ENCODE assay signal across 8 cellular contexts in genomic region chr20:2839732-2840137, GRCh38. TPM values are rescaled to one million over a fixed set of nuclear protein-coding genes. Genes with fewer than 3 reads are reported as not detected.
DNase-seq lines count a peak whose midpoint lies in the region; ATAC-seq and TF ChIP-seq lines count a peak whose summit lies in the region.

No MANE protein-coding gene starts in this region.

- H3K27me3 Mint-ChIP-seq in natural killer cell treated with Interleukin-12 subunit alpha and Interleukin-12 subunit beta and Interleukin-15 and Interleukin-18, amount 100 ng/mL, for 72 hours: no peaks in the 10 kb centered on the region

- ATAC-seq in natural killer cell treated with Interleukin-12 subunit alpha and Interleukin-12 subunit beta and Interleukin-15 and Interleukin-18, amount 100 ng/mL, for 72 hours: no peak
- no peak for ATAC-seq in HG03342 (IDR thresholded peaks at IDR 0.05; ENCODE audit: unreplicated experiment)

- peak overlapping the region; percentile 91 for H3K4me3 Mint-ChIP-seq in natural killer cell treated with Interleukin-12 subunit alpha and Interleukin-12 subunit beta and Interleukin-15 and Interleukin-18, amount 100 ng/mL, for 72 hours

- H3K4me3 ChIP-seq in AG10803 (ENCODE audit: low read length): peak overlapping the region; percentile 92
- peak overlapping the region; percentile 69 for H3K4me3 ChIP-seq in Jurkat, Clone E6-1 (ENCODE audit: low read length)
- H3K4me3 ChIP-seq in dorsolateral prefrontal cortex: peak overlapping the region; percentile 70 to 99 (median 94)

- no peak for TF ChIP-seq CTCF in AG10803 (conservative IDR thresholded peaks at IDR 0.05; ENCODE audit: low read length)
- TF ChIP-seq CTCF in dorsolateral prefrontal cortex (IDR thresholded peaks at IDR 0.05 in 54 of 56, conservative IDR thresholded peaks at IDR 0.05 in 2 of 56; ENCODE audit: low read depth in 1 of 56, partially characterized antibody in 56 of 56): no peak

- H3K36me3 Mint-ChIP-seq in natural killer cell treated with Interleukin-12 subunit alpha and Interleukin-12 subunit beta and Interleukin-15 and Interleukin-18, amount 100 ng/mL, for 72 hours: peaks cover 27% of the 10 kb centered on the region

- no peaks in the 10 kb centered on the region for H3K9me3 Mint-ChIP-seq in natural killer cell treated with Interleukin-12 subunit alpha and Interleukin-12 subunit beta and Interleukin-15 and Interleukin-18, amount 100 ng/mL, for 72 hours

- peak overlapping the region in 48 of 59 donors; percentile 55 to 96 (median 89) for H3K27ac ChIP-seq in dorsolateral prefrontal cortex

- no peaks in the 10 kb centered on the region for H3K27me3 ChIP-seq in dorsolateral prefrontal cortex

- H3K27ac Mint-ChIP-seq in natural killer cell treated with Interleukin-12 subunit alpha and Interleukin-12 subunit beta and Interleukin-15 and Interleukin-18, amount 100 ng/mL, for 72 hours: peak overlapping the region; percentile 81 to 92

- peaks cover 30 to 49% of the 10 kb centered on the region in 2 donors for H3K4me1 Mint-ChIP-seq in natural killer cell treated with Interleukin-12 subunit alpha and Interleukin-12 subunit beta and Interleukin-15 and Interleukin-18, amount 100 ng/mL, for 72 hours (ENCODE audit: low read depth in 2 of 2)

- intact Hi-C loops in dorsolateral prefrontal cortex (cut with DNase I): loop anchor here (2.0 to 10.0 kb wide), 3 partner anchors 33 to 147 kb away; partner anchors contain the start of genes EBF4 (in 2 of the 2) and PTPRA (in 1 of the 2)

- DNase-seq in AG10803 (ENCODE audit: low read depth) (no peak), dorsolateral prefrontal cortex (no peak), HPDE6-E6E7 (ENCODE audit: extremely low spot score) (no peak), NCI-H2196 (lab: John Stamatoyannopoulos, UW; ENCODE audit: unreplicated experiment) (no peak), NCI-H1694 (lab: John Stamatoyannopoulos, UW) (no peak)
- no peak for DNase-seq in Jurkat, Clone E6-1 (ENCODE audit: low read depth, low spot score)
- no peak for DNase-seq in natural killer cell treated with Interleukin-12 subunit alpha and Interleukin-12 subunit beta and Interleukin-15 and Interleukin-18, amount 100 ng/mL, for 72 hours (ENCODE audit: low spot score)

RNA-seq across cellular contexts. Expression of gene PCED1A, which starts 0.7 kb away (rescaled TPM):
- 45.4 TPM for polyA plus RNA-seq in Jurkat, Clone E6-1 (2012; ENCODE audit: insufficient read depth, insufficient read length)
- total RNA-seq in dorsolateral prefrontal cortex: 10 to 100 TPM; 27.4 to 60.4 (median 43.4) TPM
- total RNA-seq in natural killer cell treated with Interleukin-12 subunit alpha and Interleukin-12 subunit beta and Interleukin-15 and Interleukin-18, amount 100 ng/mL, for 72 hours: 10 to 100 TPM; 53.8 to 62.6 TPM

RNA-seq across cellular contexts. Expression of gene VPS16, which starts 0.8 kb away (rescaled TPM):
- polyA plus RNA-seq in Jurkat, Clone E6-1 (2012; ENCODE audit: insufficient read depth, insufficient read length): 65.6 TPM
- 10 to 100 TPM; 39.8 to 69.6 (median 52.0) TPM for total RNA-seq in dorsolateral prefrontal cortex
- total RNA-seq in natural killer cell treated with Interleukin-12 subunit alpha and Interleukin-12 subunit beta and Interleukin-15 and Interleukin-18, amount 100 ng/mL, for 72 hours: 100 to 1,000 TPM in 1 of 2 donors, 10 to 100 TPM in 1; 88.0 to 101 TPM

RNA-seq across cellular contexts. Expression of gene TMEM239, which starts 23.6 kb away (rescaled TPM):
- not detected for polyA plus RNA-seq in Jurkat, Clone E6-1 (2012; ENCODE audit: insufficient read depth, insufficient read length)
- not detected for total RNA-seq in dorsolateral prefrontal cortex
- total RNA-seq in natural killer cell treated with Interleukin-12 subunit alpha and Interleukin-12 subunit beta and Interleukin-15 and Interleukin-18, amount 100 ng/mL, for 72 hours: not detected

RNA-seq across cellular contexts. Expression of gene C20orf141, which starts 24.9 kb away (rescaled TPM):
- polyA plus RNA-seq in Jurkat, Clone E6-1 (2012; ENCODE audit: insufficient read depth, insufficient read length): not detected
- total RNA-seq in dorsolateral prefrontal cortex: not detected
- not detected for total RNA-seq in natural killer cell treated with Interleukin-12 subunit alpha and Interleukin-12 subunit beta and Interleukin-15 and Interleukin-18, amount 100 ng/mL, for 72 hours

RNA-seq across cellular contexts. Expression of gene PTPRA, which starts 33.5 kb away (rescaled TPM):
- 51.9 TPM for polyA plus RNA-seq in Jurkat, Clone E6-1 (2012; ENCODE audit: insufficient read depth, insufficient read length)
- total RNA-seq in dorsolateral prefrontal cortex: 100 to 1,000 TPM; 105 to 214 (median 150) TPM
- 10 to 100 TPM; 50.4 to 76.0 TPM for total RNA-seq in natural killer cell treated with Interleukin-12 subunit alpha and Interleukin-12 subunit beta and Interleukin-15 and Interleukin-18, amount 100 ng/mL, for 72 hours
